11 cellular contexts compared by ENCODE assay signal in the genomic region with DNA sequence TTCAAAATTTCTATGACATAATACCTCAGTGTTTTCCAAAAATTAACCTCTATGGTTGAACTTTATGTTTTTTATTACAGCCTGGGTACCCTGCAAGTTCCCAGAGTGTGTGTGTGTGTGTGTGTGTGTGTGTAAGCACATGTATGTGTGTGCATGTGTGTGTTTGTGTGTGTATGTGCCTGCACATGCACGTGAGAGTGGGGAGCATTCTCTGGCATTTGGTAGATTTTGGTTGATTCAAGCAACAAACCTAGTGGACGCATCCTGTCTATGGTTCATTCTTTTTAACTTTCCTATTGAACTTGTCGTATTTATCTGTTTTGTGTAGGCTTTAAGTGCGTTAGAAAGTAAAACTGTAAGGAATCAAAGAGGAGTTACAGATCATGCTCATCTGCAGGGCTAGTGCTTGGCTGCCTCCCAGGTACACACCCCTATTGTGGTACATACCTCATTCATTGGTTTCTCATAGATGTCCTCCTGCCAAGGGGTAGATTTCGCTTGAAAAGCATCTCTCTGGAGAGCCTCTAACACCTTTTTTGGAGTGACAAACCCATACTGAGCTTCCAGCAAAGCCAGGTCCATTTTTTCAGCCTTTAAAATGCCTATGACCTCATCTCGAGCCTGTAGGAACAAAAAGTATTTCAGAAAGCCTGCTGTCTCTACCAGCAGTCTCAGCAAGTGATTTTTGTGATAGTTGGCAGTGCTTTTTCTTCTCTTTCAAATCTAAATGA.
DNase-seq lines count a peak whose midpoint lies in the region; ATAC-seq, FAIRE-seq and TF ChIP-seq lines count a peak whose summit lies in the region.
"Had no signal": no experiment of that assay in that cellular context is flagged by ENCODE, and none has a peak within 500 bp of the region (broad histone marks: within the 10 kb centered on the region; RNA-seq: fewer than 3 reads in every experiment).

No MANE protein-coding gene starts in this region.

- H3K36me3 ChIP-seq in keratinocyte (ENCODE audit: control insufficient read depth in 2 of 2, extremely low read depth in 1 of 2, insufficient read depth in 2 of 2, low read length in 2 of 2) (no peaks in the 10 kb centered on the region), thoracic aorta (no peaks in the 10 kb centered on the region)
- H3K36me3 ChIP-seq: cardiac muscle cell, lower lobe of right lung had no signal

- no peaks in the 10 kb centered on the region for H3K27me3 ChIP-seq in keratinocyte (ENCODE audit: control insufficient read depth, extremely low read depth, insufficient read depth, low read length)
- H3K27me3 ChIP-seq in thoracic aorta (replicated peaks; ENCODE audit: insufficient read depth): no peaks in the 10 kb centered on the region

- no peak overlapping the region for H2AFZ ChIP-seq in keratinocyte (ENCODE audit: control insufficient read depth, low read length)

- FAIRE-seq in keratinocyte (lab: Jason Lieb, UNC): peak; percentile 99

- no peak for TF ChIP-seq CTCF in cardiac fibroblast (IDR thresholded peaks at IDR 0.05; ENCODE audit: low read depth, low read length)
- TF ChIP-seq CTCF in keratinocyte (optimal IDR thresholded peaks at IDR 0.05 in 1 of 3, IDR thresholded peaks at IDR 0.05 in 1 of 3, conservative IDR thresholded peaks at IDR 0.05 in 1 of 3; ENCODE audit: extremely low read depth in 1 of 3, insufficient read depth in 2 of 3, low read length in 3 of 3): no peak
- TF ChIP-seq CTCF in thoracic aorta (IDR thresholded peaks at IDR 0.05): peak; percentile 1

- H3K4me1 ChIP-seq in keratinocyte (ENCODE audit: control insufficient read depth, extremely low read depth, insufficient read depth, low read length) (peaks cover 40% of the 10 kb centered on the region), thoracic aorta (ENCODE audit: control insufficient read depth in 1 of 2, low read depth in 2 of 2) (peaks cover 39 to 66% of the 10 kb centered on the region in 2 donors)

- H3K27ac ChIP-seq in keratinocyte (ENCODE audit: control insufficient read depth, insufficient read depth, low read length): peak overlapping the region; percentile 3
- H3K27ac ChIP-seq in thoracic aorta: peak overlapping the region; percentile 85 to 90
- H3K27ac ChIP-seq: cardiac muscle cell, lower lobe of right lung had no signal

- DNase-seq in NCI-H1092 (lab: John Stamatoyannopoulos, UW) (peak; percentile 14), cardiac fibroblast (ENCODE audit: low read depth in 2 of 2) (peak; percentile 49 to 77), keratinocyte (ENCODE audit: low read depth, low spot score) (peak; percentile 33), thoracic aorta (ENCODE audit: low spot score) (no peak), NOMO-1 treated with DMSO at 0.1 percent for 48 hours (lab: John Stamatoyannopoulos, UW; ENCODE audit: unreplicated experiment) (no peak), NCI-H2227 treated with DMSO at 0.1 percent for 48 hours (lab: John Stamatoyannopoulos, UW) (no peak)
- no peak for DNase-seq in stimulated activated naive CD4-positive, alpha-beta T cell (lab: John Stamatoyannopoulos, UW)
- DNase-seq: activated CD4-positive, alpha-beta T cell treated with anti-CD3 and anti-CD28 coated beads, Interleukin-2, amount 10 ng/mL, durations not matched to agents 24 days and 14 days; lower lobe of right lung had no signal

- H3K9me3 ChIP-seq in keratinocyte (ENCODE audit: control insufficient read depth, low read depth, low read length) (no peaks in the 10 kb centered on the region), thoracic aorta (no peaks in the 10 kb centered on the region)
- H3K9me3 ChIP-seq: lower lobe of right lung had no signal

- peaks cover 2% of the 10 kb centered on the region for H3K9me1 ChIP-seq in keratinocyte (ENCODE audit: control insufficient read depth, extremely low read depth, insufficient read depth, low read length)

- no peaks in the 10 kb centered on the region for H4K20me1 ChIP-seq in keratinocyte (ENCODE audit: control insufficient read depth, extremely low read depth, insufficient read depth, low read length)

- H3K79me2 ChIP-seq in keratinocyte (ENCODE audit: control insufficient read depth, insufficient read depth, low read length): peaks cover 1% of the 10 kb centered on the region

- H3K4me3 ChIP-seq in cardiac fibroblast (replicated peaks in 1 of 2; ENCODE audit: low read depth in 2 of 2, low read length in 2 of 2) (peak overlapping the region in 1 of 2 donors; percentile 4), keratinocyte (ENCODE audit: control insufficient read depth in 2 of 3, extremely low read depth in 1 of 3, insufficient read depth in 2 of 3, low read depth in 1 of 3, low read length in 3 of 3) (peak overlapping the region in 2 of 3 experiments; percentile 2 to 38), thoracic aorta (peak overlapping the region; percentile 54)
- H3K4me3 ChIP-seq: cardiac muscle cell, lower lobe of right lung had no signal

- H3K4me2 ChIP-seq in keratinocyte (ENCODE audit: control insufficient read depth, extremely low read depth, insufficient read depth, low read depth, low read length): peak overlapping the region; percentile 50

- peak; percentile 83 for ATAC-seq in thoracic aorta (ENCODE audit: insufficient number of reproducible peaks, low FRiP score, low read depth)
- no peak for ATAC-seq in HG02678 (IDR thresholded peaks at IDR 0.05; ENCODE audit: unreplicated experiment)
- ATAC-seq: lower lobe of right lung had no signal

- no peak overlapping the region for H3K9ac ChIP-seq in keratinocyte (ENCODE audit: control insufficient read depth, extremely low read depth, insufficient read depth, low read length)

- dilution Hi-C loops in keratinocyte (cut with MboI; ENCODE audit: extremely low pct_ligation_motif_present, low sequenced_read_pairs): no loop called here

Comparison
In these comparisons a context has a peak if more than half of its experiments do, and no peak if none do; other contexts are left out.
1. DNase-seq: peak in NCI-H1092 (single experiment), cardiac fibroblast (2 of 2) and keratinocyte (single experiment); none in thoracic aorta (single experiment), NOMO-1 treated with DMSO at 0.1 percent for 48 hours (single experiment), stimulated activated naive CD4-positive, alpha-beta T cell (0 of 6) and NCI-H2227 treated with DMSO at 0.1 percent for 48 hours (single experiment).